8 cellular contexts compared by ENCODE assay signal in the genomic region with DNA sequence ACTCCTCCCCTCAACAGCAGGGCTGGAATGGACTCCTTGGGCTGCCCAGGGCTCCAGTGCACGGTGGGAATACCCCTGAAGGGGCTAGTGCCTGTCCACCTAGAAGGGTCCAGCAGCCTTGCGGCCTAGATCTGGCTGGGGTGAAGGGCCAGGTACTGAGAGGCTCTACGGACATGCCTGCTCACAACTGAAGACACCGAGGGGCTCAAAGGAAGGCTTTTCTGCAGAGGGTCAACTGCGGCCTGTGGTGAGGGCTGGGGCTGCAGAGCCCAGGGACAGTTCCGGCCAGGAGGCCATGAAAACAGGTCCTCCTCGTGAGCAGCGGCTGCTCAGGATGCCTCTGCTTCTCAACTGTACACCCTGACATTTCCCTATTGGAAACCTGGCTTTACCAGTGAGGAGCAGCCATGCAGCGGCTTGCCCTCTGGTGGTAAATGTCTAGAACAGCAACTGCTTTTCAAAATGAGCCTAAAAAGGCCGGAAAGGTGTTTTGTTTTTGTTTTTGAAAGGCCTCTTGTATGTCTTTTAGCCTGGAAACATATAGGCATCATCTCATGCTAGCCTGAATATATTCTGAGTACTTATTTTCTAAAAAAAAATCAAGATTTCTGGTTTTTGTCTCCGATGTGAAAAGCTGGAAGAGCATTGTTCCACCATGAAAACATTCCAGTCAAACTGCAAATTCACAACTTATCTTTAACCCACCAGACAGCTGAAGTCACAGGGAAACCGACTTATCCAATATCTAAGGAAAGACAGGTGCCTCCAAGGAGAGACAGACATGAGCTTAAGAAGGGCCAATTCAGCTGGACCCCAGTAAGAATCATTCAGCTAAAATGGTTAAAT.
A peak's percentile ranks its signal among the peaks of the same experiment; 100 is the strongest.
DNase-seq lines count a peak whose midpoint lies in the region; ATAC-seq and TF ChIP-seq lines count a peak whose summit lies in the region.

No MANE protein-coding gene starts in this region.

- peak; percentile 84 for DNase-seq in AG20443 (ENCODE audit: low spot score)
- DNase-seq in GM10266 (ENCODE audit: extremely low spot score): peak; percentile 56
- peak; percentile 33 to 76 for DNase-seq in NCI-H526 (lab: John Stamatoyannopoulos, UW)
- peak; percentile 30 for DNase-seq in activated T-helper 1 cell treated with anti-CD3 and anti-CD28 coated beads, Interleukin-12 subunit alpha, Interleukin-12 subunit beta, Interleukin-2, Interleukin-4 antibody, amounts not matched to agents 30 ng/mL and 10 ng/mL and 1 ng/mL, durations not matched to agents 14 hours and 24 hours and 36 hours (ENCODE audit: low spot score)
- DNase-seq in glomerular endothelial cell (ENCODE audit: extremely low read depth, low read depth, low spot score): peak; percentile 23
- peak; percentile 56 for DNase-seq in pons (ENCODE audit: low spot score)

- no peak overlapping the region for H3K4me3 Mint-ChIP-seq in activated T-helper 1 cell treated with anti-CD3 and anti-CD28 coated beads, Interleukin-12 subunit alpha, Interleukin-12 subunit beta, Interleukin-2, Interleukin-4 antibody, amounts not matched to agents 30 ng/mL and 10 ng/mL and 1 ng/mL, durations not matched to agents 14 hours and 24 hours and 36 hours

- peaks cover 66% of the 10 kb centered on the region for H3K4me1 Mint-ChIP-seq in activated T-helper 1 cell treated with anti-CD3 and anti-CD28 coated beads, Interleukin-12 subunit alpha, Interleukin-12 subunit beta, Interleukin-2, Interleukin-4 antibody, amounts not matched to agents 30 ng/mL and 10 ng/mL and 1 ng/mL, durations not matched to agents 14 hours and 24 hours and 36 hours (ENCODE audit: low read depth)

- TF ChIP-seq CTCF in GM10266 (IDR thresholded peaks at IDR 0.05; ENCODE audit: control insufficient read depth, insufficient read depth, low read depth, missing control alignments): peak; percentile 57

- H3K36me3 Mint-ChIP-seq in activated T-helper 1 cell treated with anti-CD3 and anti-CD28 coated beads, Interleukin-12 subunit alpha, Interleukin-12 subunit beta, Interleukin-2, Interleukin-4 antibody, amounts not matched to agents 30 ng/mL and 10 ng/mL and 1 ng/mL, durations not matched to agents 14 hours and 24 hours and 36 hours (ENCODE audit: low read depth): peaks cover 14% of the 10 kb centered on the region

- peaks cover 33% of the 10 kb centered on the region for H3K9me3 Mint-ChIP-seq in activated T-helper 1 cell treated with anti-CD3 and anti-CD28 coated beads, Interleukin-12 subunit alpha, Interleukin-12 subunit beta, Interleukin-2, Interleukin-4 antibody, amounts not matched to agents 30 ng/mL and 10 ng/mL and 1 ng/mL, durations not matched to agents 14 hours and 24 hours and 36 hours

- H3K27me3 Mint-ChIP-seq in activated T-helper 1 cell treated with anti-CD3 and anti-CD28 coated beads, Interleukin-12 subunit alpha, Interleukin-12 subunit beta, Interleukin-2, Interleukin-4 antibody, amounts not matched to agents 30 ng/mL and 10 ng/mL and 1 ng/mL, durations not matched to agents 14 hours and 24 hours and 36 hours (ENCODE audit: insufficient read depth): no peaks in the 10 kb centered on the region

- H3K27ac Mint-ChIP-seq in activated T-helper 1 cell treated with anti-CD3 and anti-CD28 coated beads, Interleukin-12 subunit alpha, Interleukin-12 subunit beta, Interleukin-2, Interleukin-4 antibody, amounts not matched to agents 30 ng/mL and 10 ng/mL and 1 ng/mL, durations not matched to agents 14 hours and 24 hours and 36 hours: peak overlapping the region; percentile 13

- ATAC-seq in HG02610 (IDR thresholded peaks at IDR 0.05; ENCODE audit: unreplicated experiment) (no peak), GM18517 (IDR thresholded peaks at IDR 0.05; ENCODE audit: unreplicated experiment) (no peak)

- intact Hi-C loops in activated T-helper 1 cell treated with anti-CD3 and anti-CD28 coated beads, Interleukin-12 subunit alpha, Interleukin-12 subunit beta, Interleukin-2, Interleukin-4 antibody, amounts not matched to agents 30 ng/mL and 10 ng/mL and 1 ng/mL, durations not matched to agents 14 hours and 24 hours and 36 hours (cut with micrococcal nuclease): loop anchor here (1.0 to 5.0 kb wide), 3 partner anchors 21 to 361 kb away; no protein-coding TSS in a partner anchor

Comparison
In these comparisons a context has a peak if more than half of its experiments do, and no peak if none do; other contexts are left out.
1. DNase-seq: peak in every context shown above with its lines; median percentile 84 in AG20443; 56 in GM10266; 56 in pons; 54 in NCI-H526; 30 in activated T-helper 1 cell treated with anti-CD3 and anti-CD28 coated beads, Interleukin-12 subunit alpha, Interleukin-12 subunit beta, Interleukin-2, Interleukin-4 antibody, amounts not matched to agents 30 ng/mL and 10 ng/mL and 1 ng/mL, durations not matched to agents 14 hours and 24 hours and 36 hours; 23 in glomerular endothelial cell.